In genomic region chr2:34646901-34647300, GRCh38 we compare ENCODE assay signal across 8 cellular contexts.
"Had no signal": no experiment of that assay in that cellular context is flagged by ENCODE, and none has a peak within 500 bp of the region (broad histone marks: within the 10 kb centered on the region; RNA-seq: fewer than 3 reads in every experiment).

No MANE protein-coding gene starts in this region.

- ATAC-seq: GM12878 had no signal

- H3K4me3 ChIP-seq: GM12878 had no signal

- FAIRE-seq: G401.6, GM12878, GM12891, GM12892, GM18507, GM19239 had no signal

- DNase-seq: GDM1, GF-D8 had no signal
